8 cellular contexts compared by ENCODE assay signal in genomic region chr12:98504368-98504617, GRCh38. TPM values are rescaled to one million over a fixed set of nuclear protein-coding genes. Genes with fewer than 3 reads are reported as not detected.
DNase-seq lines count a peak whose midpoint lies in the region; ATAC-seq and TF ChIP-seq lines count a peak whose summit lies in the region.

No MANE protein-coding gene starts in this region.

- intact Hi-C loops in HCT116 (cut with micrococcal nuclease) = loop anchor here (1.0 to 5.0 kb wide), 2 partner anchors 11 to 88 kb away; partner anchors contain the start of genes SLC25A3 and TMPO
- intact Hi-C loops in right cardiac atrium (cut with DNase I) = no loop called here

- H2AFZ ChIP-seq in HCT116 (ENCODE audit: low read depth, low read length, poor library complexity, severe bottlenecking) (peak overlapping the region; percentile 94), SU-DHL-6 (ENCODE audit: low read depth, low read length, severe bottlenecking) (peak overlapping the region; percentile 97)

- TF ChIP-seq CTCF in HCT116 (IDR thresholded peaks at IDR 0.05 in 2 of 3, conservative IDR thresholded peaks at IDR 0.05 in 1 of 3; ENCODE audit: borderline replicate concordance in 1 of 3, insufficient read depth in 1 of 3, low read depth in 2 of 3, low read length in 2 of 3) (no peak), SU-DHL-6 (IDR thresholded peaks at IDR 0.05; ENCODE audit: insufficient read depth, low read length, poor library complexity, severe bottlenecking) (no peak)

- WGBS in right cardiac atrium = 21% methylated on average over 3 of the region's 3 CpGs

- CTCF ChIA-PET in HCT116 (lab: Charles Lee) = no interaction called here

- H3K9ac ChIP-seq in ES-I3 (ENCODE audit: low read depth, low read length) (peak overlapping the region; percentile 84), HCT116 (ENCODE audit: low read length) (peak overlapping the region; percentile 56), SU-DHL-6 (ENCODE audit: low read length) (peak overlapping the region; percentile 70), subcutaneous abdominal adipose tissue (ENCODE audit: low read length in 5 of 5) (peak overlapping the region in 4 of 5 donors; percentile 73 to 96 (median 90))

- H3K36me3 ChIP-seq in ES-I3 (ENCODE audit: insufficient read depth, low read length) (no peaks in the 10 kb centered on the region), HCT116 (ENCODE audit: control insufficient read depth in 1 of 2, insufficient read depth in 2 of 2, low read length in 2 of 2) (no peaks in the 10 kb centered on the region), SU-DHL-6 (ENCODE audit: low read length) (no peaks in the 10 kb centered on the region), subcutaneous abdominal adipose tissue (ENCODE audit: control insufficient read depth in 5 of 5, insufficient read depth in 5 of 5, low read length in 5 of 5) (no peaks in the 10 kb centered on the region)

- ATAC-seq in HCT116 (peak; percentile 17), right cardiac atrium (no peak)

- peak overlapping the region; percentile 21 to 56 for H3K4me3 ChIP-seq in HCT116 (replicated peaks in 1 of 2; ENCODE audit: low read depth in 1 of 2, low read length in 2 of 2)
- H3K4me3 ChIP-seq in SU-DHL-6 (ENCODE audit: insufficient read depth, low read length, poor library complexity, severe bottlenecking) = peak overlapping the region; percentile 57
- peak overlapping the region; percentile 79 for H3K4me3 ChIP-seq in right cardiac atrium (ENCODE audit: low read length)
- peak overlapping the region; percentile 84 to 96 (median 93) for H3K4me3 ChIP-seq in subcutaneous abdominal adipose tissue (ENCODE audit: low read depth in 1 of 5, low read length in 5 of 5)

- no peak for DNase-seq in HCT116 (ENCODE audit: low read depth, low spot score)
- no peak for DNase-seq in right cardiac atrium
- DNase-seq in stimulated activated CD4-positive, alpha-beta T cell treated with anti-CD3 and anti-CD28 coated beads, Interleukin-12 subunit alpha, Interleukin-12 subunit beta, amount 100 ng/mL, for 4 hours = no peak
- DNase-seq in dedifferentiated amniotic fluid mesenchymal stem cell (ENCODE audit: extremely low spot score) = no peak
- DNase-seq in foreskin melanocyte = no peak

- no peak for TF ChIP-seq POLR2A in HCT116 (IDR thresholded peaks at IDR 0.05; ENCODE audit: borderline replicate concordance, extremely low read depth, insufficient read depth, insufficient read length)

- H3K27me3 ChIP-seq in HCT116 (ENCODE audit: insufficient read depth, low read length) (no peaks in the 10 kb centered on the region), SU-DHL-6 (ENCODE audit: low read length) (no peaks in the 10 kb centered on the region), right cardiac atrium (ENCODE audit: control insufficient read depth, insufficient read depth) (no peaks in the 10 kb centered on the region), subcutaneous abdominal adipose tissue (ENCODE audit: control insufficient read depth in 5 of 5, insufficient read depth in 4 of 5, low read length in 5 of 5) (no peaks in the 10 kb centered on the region)

- POLR2A ChIA-PET in HCT116 (lab: Charles Lee) = interaction anchor here (1.6 kb wide), 1 partner anchor 10 kb away, joined by 5 read pairs; no protein-coding TSS in a partner anchor

- H3K27ac ChIP-seq in HCT116 (ENCODE audit: low read depth, low read length) (peak overlapping the region; percentile 63), SU-DHL-6 (ENCODE audit: low read depth, low read length) (peak overlapping the region; percentile 90), right cardiac atrium (ENCODE audit: low read length) (peak overlapping the region; percentile 99), subcutaneous abdominal adipose tissue (ENCODE audit: low read depth, low read length) (peak overlapping the region; percentile 97)

- H3K9me2 ChIP-seq in HCT116 (ENCODE audit: insufficient read depth) (no peaks in the 10 kb centered on the region), SU-DHL-6 (replicated peaks; ENCODE audit: insufficient read depth, low read length) (no peaks in the 10 kb centered on the region)

- H3K4me2 ChIP-seq in HCT116 (ENCODE audit: low read length) (peak overlapping the region; percentile 73), SU-DHL-6 (ENCODE audit: low read depth, low read length, poor library complexity, severe bottlenecking) (peak overlapping the region; percentile 77)

- no peaks in the 10 kb centered on the region for H3K79me2 ChIP-seq in HCT116 (ENCODE audit: insufficient read depth, low read length)
- H3K79me2 ChIP-seq in SU-DHL-6 (ENCODE audit: insufficient read depth, low read length) = no peaks in the 10 kb centered on the region

- H4K20me1 ChIP-seq in HCT116 (ENCODE audit: insufficient read depth) = no peaks in the 10 kb centered on the region
- no peaks in the 10 kb centered on the region for H4K20me1 ChIP-seq in SU-DHL-6 (ENCODE audit: low read depth, low read length)

- RAD21 ChIA-PET in HCT116 (lab: Charles Lee; ENCODE audit: low non-redundant PET in 1 of 2, low total read pairs in 2 of 2, uncharacterized antibody in 2 of 2, unreplicated experiment in 2 of 2) = no interaction called here

- H3F3A ChIP-seq in SU-DHL-6 (ENCODE audit: insufficient read depth) = peaks cover 20% of the 10 kb centered on the region; the same call in 1 of the 2 replicates

- no peaks in the 10 kb centered on the region for H3K9me3 ChIP-seq in ES-I3 (ENCODE audit: control insufficient read depth, insufficient read depth, low read length)
- no peaks in the 10 kb centered on the region for H3K9me3 ChIP-seq in HCT116 (ENCODE audit: control insufficient read depth in 1 of 2, insufficient read depth in 1 of 2, low read depth in 1 of 2, low read length in 2 of 2)
- H3K9me3 ChIP-seq in SU-DHL-6 (ENCODE audit: insufficient read depth, low read length) = no peaks in the 10 kb centered on the region
- H3K9me3 ChIP-seq in right cardiac atrium (ENCODE audit: control insufficient read depth, low read length) = no peaks in the 10 kb centered on the region
- H3K9me3 ChIP-seq in subcutaneous abdominal adipose tissue (ENCODE audit: control insufficient read depth in 5 of 5, low read length in 5 of 5) = no peaks in the 10 kb centered on the region

- TF ChIP-seq RAD21 in HCT116 (IDR thresholded peaks at IDR 0.05; ENCODE audit: low read depth) = no peak

- TSS peak; percentile 35 for BruUV-seq in HCT116 (replicated peaks; lab: Mats Ljungman, UMichigan)

- H3K4me1 ChIP-seq in ES-I3 (ENCODE audit: insufficient read depth, low read length) (0 out of 2 replicates have a peak, but pooled peaks cover 3% of the 10 kb centered on the region), HCT116 (ENCODE audit: control insufficient read depth in 1 of 2, insufficient read depth in 2 of 2, low read length in 2 of 2) (peaks cover 32 to 58% of the 10 kb centered on the region in 2 experiments; a peak in 3 of 4 replicates), right cardiac atrium (ENCODE audit: control insufficient read depth, insufficient read depth, low read length) (no peaks in the 10 kb centered on the region), subcutaneous abdominal adipose tissue (ENCODE audit: control insufficient read depth in 5 of 5, insufficient read depth in 5 of 5, low read length in 5 of 5) (peaks cover 0 to 15% (median 4%) of the 10 kb centered on the region in 5 donors)

TF ChIP-seq in HCT116, 20 proteins besides CTCF, POLR2A, EP300 and RAD21:
- no peak for TF ChIP-seq REST (IDR thresholded peaks at IDR 0.05; ENCODE audit: low read depth)
- no peak for TF ChIP-seq SIN3A (IDR thresholded peaks at IDR 0.05; ENCODE audit: low read depth)
- TF ChIP-seq JUND (IDR thresholded peaks at IDR 0.05) = no peak
- TF ChIP-seq ZNF274 (IDR thresholded peaks at IDR 0.05; ENCODE audit: low read depth, low read length) = no peak
- TF ChIP-seq SP1 (IDR thresholded peaks at IDR 0.05; ENCODE audit: low read depth) = no peak
- TF ChIP-seq POLR2AphosphoS5 (IDR thresholded peaks at IDR 0.05; ENCODE audit: low read depth, low read length) = no peak
- no peak for TF ChIP-seq CBX3 (IDR thresholded peaks at IDR 0.05; ENCODE audit: low read depth)
- TF ChIP-seq EZH2 (IDR thresholded peaks at IDR 0.05) = no peak
- TF ChIP-seq TCF7L2 (IDR thresholded peaks at IDR 0.05; ENCODE audit: borderline replicate concordance, extremely low read depth, insufficient read depth, insufficient read length) = no peak
- TF ChIP-seq YY1 (IDR thresholded peaks at IDR 0.05; ENCODE audit: extremely low read depth, insufficient replicate concordance, low read depth, low read length) = no peak
- TF ChIP-seq SRF (IDR thresholded peaks at IDR 0.05; ENCODE audit: low read depth) = no peak
- TF ChIP-seq EZH2phosphoT487 (IDR thresholded peaks at IDR 0.05; ENCODE audit: borderline replicate concordance) = no peak

RNA-seq across cellular contexts. Expression of gene TMPO, which starts 11.1 kb away (rescaled TPM):
- total RNA-seq in HCT116 (2021; ENCODE audit: unreplicated experiment) (207 TPM), right cardiac atrium (10 to 100 TPM; 18.8 to 28.9 (median 21.6) TPM)
- 38.6 and 56.5 TPM in 2 replicates for polyA plus RNA-seq in HCT116 (2012)
- 14.8 TPM for polyA plus RNA-seq in right cardiac atrium

Comparison
In these comparisons a context has a peak if more than half of its experiments do, and no peak if none do; other contexts are left out.
1. H3K4me3 ChIP-seq: peak in every context shown above with its lines; median percentile 93 in subcutaneous abdominal adipose tissue; 79 in right cardiac atrium; 57 in SU-DHL-6; 38 in HCT116.